In the genomic region with DNA sequence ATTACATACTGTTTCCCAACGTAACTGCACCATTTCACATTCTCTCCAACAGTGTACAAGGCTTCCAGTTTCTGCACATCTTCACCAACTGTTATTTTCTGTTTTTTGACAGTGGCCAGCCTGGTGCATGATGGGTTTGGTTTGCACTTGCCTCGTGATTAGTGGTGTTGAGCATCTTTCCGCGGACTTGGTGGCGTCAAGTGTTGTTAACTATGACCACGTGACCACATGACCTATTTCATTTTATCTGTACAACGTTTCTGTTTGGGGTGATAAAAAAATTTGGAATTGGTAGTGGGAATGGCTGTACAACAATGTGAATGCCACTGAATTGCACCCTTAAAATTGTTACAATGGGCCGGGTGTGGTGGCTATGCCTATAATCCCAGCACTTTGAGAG, we compare ENCODE assay signal across 22 cellular contexts.
"Had no signal": no experiment of that assay in that cellular context is flagged by ENCODE, and none has a peak within 500 bp of the region (broad histone marks: within the 10 kb centered on the region; RNA-seq: fewer than 3 reads in every experiment).

No MANE protein-coding gene starts in this region.

- H3K4me3 Mint-ChIP-seq: dendritic cell treated with granulocyte-macrophage colony-stimulating factor and Interleukin-4, amounts not matched to agents 40 ng/mL and 50 ng/mL, for 4 days; endodermal cell; stimulated activated naive B cell treated with anti-CD40 and anti-IgM and Interleukin-4, amounts not matched to agents 10 μg/mL and 1 μg/mL and 100 μg/mL, for 72 hours had no signal

- H3K36me3 Mint-ChIP-seq: memory B cell had no signal

- H3K27me3 ChIP-seq: colonic mucosa, gastrocnemius medialis, right atrium auricular region, sigmoid colon, stomach, thyroid gland had no signal

- H3K27ac Mint-ChIP-seq: dendritic cell treated with granulocyte-macrophage colony-stimulating factor and Interleukin-4, amounts not matched to agents 40 ng/mL and 50 ng/mL, for 4 days; endodermal cell; memory B cell; nephron; stimulated activated naive B cell treated with anti-CD40 and anti-IgM and Interleukin-4, amounts not matched to agents 10 μg/mL and 1 μg/mL and 100 μg/mL, for 72 hours had no signal

- H3K9me3 ChIP-seq: colonic mucosa, gastrocnemius medialis, prostate gland, right atrium auricular region, sigmoid colon, stomach, thyroid gland had no signal

- ATAC-seq: esophagus mucosa; gastrocnemius medialis; left lobe of liver; stimulated activated naive B cell treated with anti-CD40 and anti-IgM and Interleukin-4, amounts not matched to agents 10 μg/mL and 1 μg/mL and 100 μg/mL, for 72 hours had no signal

- H3K4me1 ChIP-seq: colonic mucosa had no signal

- H3K36me3 ChIP-seq: colonic mucosa, gastrocnemius medialis, prostate gland, right atrium auricular region, sigmoid colon, stomach, thyroid gland had no signal

- H3K9me3 Mint-ChIP-seq: dendritic cell treated with granulocyte-macrophage colony-stimulating factor and Interleukin-4, amounts not matched to agents 40 ng/mL and 50 ng/mL, for 4 days; endodermal cell; memory B cell; nephron; stimulated activated naive B cell treated with anti-CD40 and anti-IgM and Interleukin-4, amounts not matched to agents 10 μg/mL and 1 μg/mL and 100 μg/mL, for 72 hours had no signal

- FAIRE-seq: kidney had no signal

- H3K27ac ChIP-seq: colonic mucosa, epithelial cell of prostate, gastrocnemius medialis, prostate gland, right atrium auricular region, sigmoid colon, stomach, thyroid gland had no signal

- DNase-seq: colonic mucosa; effector CD8-positive, alpha-beta T cell; endodermal cell; foreskin fibroblast; gastrocnemius medialis; head of caudate nucleus; kidney; nucleus accumbens; sigmoid colon; stimulated activated naive B cell treated with anti-CD40 and anti-IgM and Interleukin-4, amounts not matched to agents 10 μg/mL and 1 μg/mL and 100 μg/mL, for 72 hours; stomach; thyroid gland; trophoblast cell had no signal

- H3K27me3 Mint-ChIP-seq: memory B cell; stimulated activated naive B cell treated with anti-CD40 and anti-IgM and Interleukin-4, amounts not matched to agents 10 μg/mL and 1 μg/mL and 100 μg/mL, for 72 hours had no signal

- H3K4me3 ChIP-seq: colonic mucosa, gastrocnemius medialis, lung, prostate gland, right atrium auricular region, sigmoid colon, stomach, thyroid gland had no signal
